1 cellular context compared by ENCODE assay signal in the genomic region with DNA sequence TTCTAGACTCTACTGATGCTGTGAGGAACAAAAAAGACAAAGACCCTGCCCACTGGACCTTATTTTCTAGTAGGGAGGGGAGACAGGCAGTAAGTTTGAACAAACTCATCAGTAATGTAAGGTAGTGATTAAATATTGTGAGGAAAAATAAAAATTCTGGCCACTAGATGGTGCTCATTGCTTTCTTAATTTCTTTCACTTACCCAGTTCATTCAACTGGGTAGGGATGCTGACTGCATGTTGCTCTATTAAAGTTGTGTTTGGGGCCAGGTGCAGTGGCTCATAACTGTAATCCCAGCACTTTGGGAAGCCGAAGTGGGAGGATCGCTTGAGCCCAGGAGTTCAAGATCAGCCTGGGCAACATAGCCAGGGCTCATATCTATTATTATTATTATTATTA.
TF ChIP-seq lines count a peak whose summit lies in the region.

No MANE protein-coding gene starts in this region.

TF ChIP-seq in GM23338, 12 proteins besides CTCF, POLR2A, EP300 and RAD21 (continued from another document):
- TF ChIP-seq, protein P1, sequence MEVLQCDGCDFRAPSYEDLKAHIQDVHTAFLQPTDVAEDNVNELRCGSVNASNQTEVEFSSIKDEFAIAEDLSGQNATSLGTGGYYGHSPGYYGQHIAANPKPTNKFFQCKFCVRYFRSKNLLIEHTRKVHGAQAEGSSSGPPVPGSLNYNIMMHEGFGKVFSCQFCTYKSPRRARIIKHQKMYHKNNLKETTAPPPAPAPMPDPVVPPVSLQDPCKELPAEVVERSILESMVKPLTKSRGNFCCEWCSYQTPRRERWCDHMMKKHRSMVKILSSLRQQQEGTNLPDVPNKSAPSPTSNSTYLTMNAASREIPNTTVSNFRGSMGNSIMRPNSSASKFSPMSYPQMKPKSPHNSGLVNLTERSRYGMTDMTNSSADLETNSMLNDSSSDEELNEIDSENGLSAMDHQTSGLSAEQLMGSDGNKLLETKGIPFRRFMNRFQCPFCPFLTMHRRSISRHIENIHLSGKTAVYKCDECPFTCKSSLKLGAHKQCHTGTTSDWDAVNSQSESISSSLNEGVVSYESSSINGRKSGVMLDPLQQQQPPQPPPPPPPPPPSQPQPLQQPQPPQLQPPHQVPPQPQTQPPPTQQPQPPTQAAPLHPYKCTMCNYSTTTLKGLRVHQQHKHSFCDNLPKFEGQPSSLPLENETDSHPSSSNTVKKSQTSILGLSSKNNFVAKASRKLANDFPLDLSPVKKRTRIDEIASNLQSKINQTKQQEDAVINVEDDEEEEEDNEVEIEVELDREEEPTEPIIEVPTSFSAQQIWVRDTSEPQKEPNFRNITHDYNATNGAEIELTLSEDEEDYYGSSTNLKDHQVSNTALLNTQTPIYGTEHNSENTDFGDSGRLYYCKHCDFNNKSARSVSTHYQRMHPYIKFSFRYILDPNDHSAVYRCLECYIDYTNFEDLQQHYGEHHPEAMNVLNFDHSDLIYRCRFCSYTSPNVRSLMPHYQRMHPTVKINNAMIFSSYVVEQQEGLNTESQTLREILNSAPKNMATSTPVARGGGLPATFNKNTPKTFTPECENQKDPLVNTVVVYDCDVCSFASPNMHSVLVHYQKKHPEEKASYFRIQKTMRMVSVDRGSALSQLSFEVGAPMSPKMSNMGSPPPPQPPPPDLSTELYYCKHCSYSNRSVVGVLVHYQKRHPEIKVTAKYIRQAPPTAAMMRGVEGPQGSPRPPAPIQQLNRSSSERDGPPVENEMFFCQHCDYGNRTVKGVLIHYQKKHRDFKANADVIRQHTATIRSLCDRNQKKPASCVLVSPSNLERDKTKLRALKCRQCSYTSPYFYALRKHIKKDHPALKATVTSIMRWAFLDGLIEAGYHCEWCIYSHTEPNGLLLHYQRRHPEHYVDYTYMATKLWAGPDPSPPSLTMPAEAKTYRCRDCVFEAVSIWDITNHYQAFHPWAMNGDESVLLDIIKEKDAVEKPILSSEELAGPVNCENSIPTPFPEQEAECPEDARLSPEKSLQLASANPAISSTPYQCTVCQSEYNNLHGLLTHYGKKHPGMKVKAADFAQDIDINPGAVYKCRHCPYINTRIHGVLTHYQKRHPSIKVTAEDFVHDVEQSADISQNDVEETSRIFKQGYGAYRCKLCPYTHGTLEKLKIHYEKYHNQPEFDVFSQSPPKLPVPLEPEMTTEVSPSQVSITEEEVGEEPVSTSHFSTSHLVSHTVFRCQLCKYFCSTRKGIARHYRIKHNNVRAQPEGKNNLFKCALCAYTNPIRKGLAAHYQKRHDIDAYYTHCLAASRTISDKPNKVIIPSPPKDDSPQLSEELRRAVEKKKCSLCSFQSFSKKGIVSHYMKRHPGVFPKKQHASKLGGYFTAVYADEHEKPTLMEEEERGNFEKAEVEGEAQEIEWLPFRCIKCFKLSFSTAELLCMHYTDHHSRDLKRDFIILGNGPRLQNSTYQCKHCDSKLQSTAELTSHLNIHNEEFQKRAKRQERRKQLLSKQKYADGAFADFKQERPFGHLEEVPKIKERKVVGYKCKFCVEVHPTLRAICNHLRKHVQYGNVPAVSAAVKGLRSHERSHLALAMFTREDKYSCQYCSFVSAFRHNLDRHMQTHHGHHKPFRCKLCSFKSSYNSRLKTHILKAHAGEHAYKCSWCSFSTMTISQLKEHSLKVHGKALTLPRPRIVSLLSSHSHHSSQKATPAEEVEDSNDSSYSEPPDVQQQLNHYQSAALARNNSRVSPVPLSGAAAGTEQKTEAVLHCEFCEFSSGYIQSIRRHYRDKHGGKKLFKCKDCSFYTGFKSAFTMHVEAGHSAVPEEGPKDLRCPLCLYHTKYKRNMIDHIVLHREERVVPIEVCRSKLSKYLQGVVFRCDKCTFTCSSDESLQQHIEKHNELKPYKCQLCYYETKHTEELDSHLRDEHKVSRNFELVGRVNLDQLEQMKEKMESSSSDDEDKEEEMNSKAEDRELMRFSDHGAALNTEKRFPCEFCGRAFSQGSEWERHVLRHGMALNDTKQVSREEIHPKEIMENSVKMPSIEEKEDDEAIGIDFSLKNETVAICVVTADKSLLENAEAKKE (CRISPR knock-in tag; IDR thresholded peaks at IDR 0.05) = no peak
- TF ChIP-seq NANOG (IDR thresholded peaks at IDR 0.05; ENCODE audit: borderline replicate concordance) (no peak), JUNB (IDR thresholded peaks at IDR 0.05; ENCODE audit: unreplicated experiment) (no peak), ZNF331 (CRISPR knock-in tag; IDR thresholded peaks at IDR 0.05; ENCODE audit: low read depth) (no peak), ZNF114 (CRISPR knock-in tag; IDR thresholded peaks at IDR 0.05) (no peak), POLR2AphosphoS5 (IDR thresholded peaks at IDR 0.05; ENCODE audit: low read depth) (no peak), EZH2phosphoT487 (IDR thresholded peaks at IDR 0.05; ENCODE audit: unreplicated experiment) (no peak), EZH2 (IDR thresholded peaks at IDR 0.05; ENCODE audit: low read depth, unreplicated experiment) (no peak)
- TF ChIP-seq, protein P2, sequence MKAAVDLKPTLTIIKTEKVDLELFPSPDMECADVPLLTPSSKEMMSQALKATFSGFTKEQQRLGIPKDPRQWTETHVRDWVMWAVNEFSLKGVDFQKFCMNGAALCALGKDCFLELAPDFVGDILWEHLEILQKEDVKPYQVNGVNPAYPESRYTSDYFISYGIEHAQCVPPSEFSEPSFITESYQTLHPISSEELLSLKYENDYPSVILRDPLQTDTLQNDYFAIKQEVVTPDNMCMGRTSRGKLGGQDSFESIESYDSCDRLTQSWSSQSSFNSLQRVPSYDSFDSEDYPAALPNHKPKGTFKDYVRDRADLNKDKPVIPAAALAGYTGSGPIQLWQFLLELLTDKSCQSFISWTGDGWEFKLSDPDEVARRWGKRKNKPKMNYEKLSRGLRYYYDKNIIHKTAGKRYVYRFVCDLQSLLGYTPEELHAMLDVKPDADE (IDR thresholded peaks at IDR 0.05) = no peak
- TF ChIP-seq, protein P3, sequence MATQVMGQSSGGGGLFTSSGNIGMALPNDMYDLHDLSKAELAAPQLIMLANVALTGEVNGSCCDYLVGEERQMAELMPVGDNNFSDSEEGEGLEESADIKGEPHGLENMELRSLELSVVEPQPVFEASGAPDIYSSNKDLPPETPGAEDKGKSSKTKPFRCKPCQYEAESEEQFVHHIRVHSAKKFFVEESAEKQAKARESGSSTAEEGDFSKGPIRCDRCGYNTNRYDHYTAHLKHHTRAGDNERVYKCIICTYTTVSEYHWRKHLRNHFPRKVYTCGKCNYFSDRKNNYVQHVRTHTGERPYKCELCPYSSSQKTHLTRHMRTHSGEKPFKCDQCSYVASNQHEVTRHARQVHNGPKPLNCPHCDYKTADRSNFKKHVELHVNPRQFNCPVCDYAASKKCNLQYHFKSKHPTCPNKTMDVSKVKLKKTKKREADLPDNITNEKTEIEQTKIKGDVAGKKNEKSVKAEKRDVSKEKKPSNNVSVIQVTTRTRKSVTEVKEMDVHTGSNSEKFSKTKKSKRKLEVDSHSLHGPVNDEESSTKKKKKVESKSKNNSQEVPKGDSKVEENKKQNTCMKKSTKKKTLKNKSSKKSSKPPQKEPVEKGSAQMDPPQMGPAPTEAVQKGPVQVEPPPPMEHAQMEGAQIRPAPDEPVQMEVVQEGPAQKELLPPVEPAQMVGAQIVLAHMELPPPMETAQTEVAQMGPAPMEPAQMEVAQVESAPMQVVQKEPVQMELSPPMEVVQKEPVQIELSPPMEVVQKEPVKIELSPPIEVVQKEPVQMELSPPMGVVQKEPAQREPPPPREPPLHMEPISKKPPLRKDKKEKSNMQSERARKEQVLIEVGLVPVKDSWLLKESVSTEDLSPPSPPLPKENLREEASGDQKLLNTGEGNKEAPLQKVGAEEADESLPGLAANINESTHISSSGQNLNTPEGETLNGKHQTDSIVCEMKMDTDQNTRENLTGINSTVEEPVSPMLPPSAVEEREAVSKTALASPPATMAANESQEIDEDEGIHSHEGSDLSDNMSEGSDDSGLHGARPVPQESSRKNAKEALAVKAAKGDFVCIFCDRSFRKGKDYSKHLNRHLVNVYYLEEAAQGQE (IDR thresholded peaks at IDR 0.05; ENCODE audit: unreplicated experiment) = no peak
